Comparison of ENCODE assay signal across 8 cellular contexts in genomic region chr17:44071772-44072171, GRCh38. TPM values are rescaled to one million over a fixed set of nuclear protein-coding genes. Genes with fewer than 3 reads are reported as not detected.
DNase-seq lines count a peak whose midpoint lies in the region; ATAC-seq, FAIRE-seq and TF ChIP-seq lines count a peak whose summit lies in the region.

No MANE protein-coding gene starts in this region.

- H3K9me2 ChIP-seq in HCT116 (ENCODE audit: insufficient read depth): no peaks in the 10 kb centered on the region

- no peak for DNase-seq in A673 (ENCODE audit: low spot score)
- no peak for DNase-seq in HCT116 (ENCODE audit: low read depth, low spot score)
- no peak for DNase-seq in GM12878 (ENCODE audit: low read depth, low spot score)
- DNase-seq in memory B cell (ENCODE audit: low spot score in 2 of 2): no peak
- no peak for DNase-seq in NCI-H1105 treated with DMSO at 0.1 percent for 48 hours (lab: John Stamatoyannopoulos, UW)
- DNase-seq in omental fat pad (ENCODE audit: low spot score): no peak
- no peak for DNase-seq in T-helper 9 cell

- peak overlapping the region; percentile 72 for H3K4me3 Mint-ChIP-seq in memory B cell

- intact Hi-C loops in A673 (cut with micrococcal nuclease; ENCODE audit: unreplicated experiment): no loop called here
- intact Hi-C loops in HCT116 (cut with micrococcal nuclease): no loop called here
- intact Hi-C loops in GM12878 (cut with micrococcal nuclease; ENCODE audit: unreplicated experiment): loop anchor here (5.0 kb wide), 1 partner anchor 41 kb away; no protein-coding TSS in a partner anchor

- H3K4me2 ChIP-seq in HCT116 (ENCODE audit: low read length): peak overlapping the region; percentile 96
- peak overlapping the region; percentile 74 for H3K4me2 ChIP-seq in GM12878 (ENCODE audit: control insufficient read depth, insufficient read depth)

- H3K4me1 Mint-ChIP-seq in memory B cell: peaks cover 20% of the 10 kb centered on the region

- no peaks in the 10 kb centered on the region for H3K9me3 ChIP-seq in A673 (ENCODE audit: low read depth, low read length, poor library complexity, severe bottlenecking)
- no peaks in the 10 kb centered on the region for H3K9me3 ChIP-seq in HCT116 (ENCODE audit: control insufficient read depth in 1 of 2, insufficient read depth in 1 of 2, low read depth in 1 of 2, low read length in 2 of 2)
- no peaks in the 10 kb centered on the region for H3K9me3 ChIP-seq in GM12878 (replicated peaks; ENCODE audit: control insufficient read depth, insufficient read depth, low read length)

- H3K27ac Mint-ChIP-seq in memory B cell: peak overlapping the region; percentile 64

- WGBS in GM12878 (ENCODE audit: insufficient coverage, insufficient replicate concordance, low lambda C conversion rate, missing lambda C conversion rate): 3% methylated on average over 2 of the region's 2 CpGs

- H3K36me3 ChIP-seq in A673 (ENCODE audit: insufficient read depth, low read length, poor library complexity, severe bottlenecking): no peaks in the 10 kb centered on the region
- H3K36me3 ChIP-seq in HCT116 (ENCODE audit: control insufficient read depth in 1 of 2, insufficient read depth in 2 of 2, low read length in 2 of 2): peaks cover 5 to 10% of the 10 kb centered on the region in 2 experiments; a peak in 2 of 4 replicates
- H3K36me3 ChIP-seq in GM12878 (ENCODE audit: control insufficient read depth in 2 of 2, insufficient read depth in 2 of 2, low read length in 1 of 2): peaks cover 3 to 6% of the 10 kb centered on the region in 2 experiments; a peak in 3 of 4 replicates

- H2AFZ ChIP-seq in HCT116 (ENCODE audit: low read depth, low read length, poor library complexity, severe bottlenecking) (no peak overlapping the region), GM12878 (ENCODE audit: control insufficient read depth, low read depth, low read length) (no peak overlapping the region)

- peaks cover 7% of the 10 kb centered on the region for H3K36me3 Mint-ChIP-seq in memory B cell

- no peaks in the 10 kb centered on the region for H3K27me3 Mint-ChIP-seq in memory B cell

- H3K9me3 Mint-ChIP-seq in memory B cell: no peaks in the 10 kb centered on the region

- H3K4me1 ChIP-seq in A673 (ENCODE audit: insufficient read depth, low read length, poor library complexity, severe bottlenecking): peaks cover 3% of the 10 kb centered on the region
- H3K4me1 ChIP-seq in HCT116 (ENCODE audit: control insufficient read depth in 1 of 2, insufficient read depth in 2 of 2, low read length in 2 of 2): peaks cover 17 to 36% of the 10 kb centered on the region in 2 experiments
- 0 out of 2 replicates have a peak, but pooled peaks cover 3% of the 10 kb centered on the region for H3K4me1 ChIP-seq in GM12878 (ENCODE audit: control insufficient read depth, insufficient read depth, low read length)

- H3K27ac ChIP-seq in A673 (ENCODE audit: low read depth, low read length, poor library complexity, severe bottlenecking) (no peak overlapping the region), HCT116 (ENCODE audit: low read depth, low read length) (peak overlapping the region; percentile 88), GM12878 (ENCODE audit: control insufficient read depth, insufficient read depth) (peak overlapping the region; percentile 76; the same call in 1 of the 2 replicates)

- BruUV-seq in A673 (replicated peaks; lab: Mats Ljungman, UMichigan): no TSS peak
- BruUV-seq in HCT116 (replicated peaks; lab: Mats Ljungman, UMichigan): no TSS peak
- BruUV-seq in GM12878 (replicated peaks; lab: Mats Ljungman, UMichigan): no TSS peak

- SMC1A ChIA-PET in GM12878 (lab: Charles Lee; ENCODE audit: uncharacterized antibody, unreplicated experiment): interaction anchor here (1.0 to 1.7 kb wide), 2 partner anchors 37 to 51 kb away, joined by 3 to 5 read pairs; partner anchors contain the start of gene HDAC5

- FAIRE-seq in GM12878 (lab: Jason Lieb, UNC): no peak

- POLR2A ChIA-PET in A673 (lab: Charles Lee; ENCODE audit: low non-redundant PET) (no interaction called here), HCT116 (lab: Charles Lee) (interaction anchor here (0.8 kb wide), 1 partner anchor 12 kb away, joined by 3 read pairs; no protein-coding TSS in a partner anchor), GM12878 (lab: Charles Lee) (interaction anchor here (0.6 to 3.5 kb wide), 3 partner anchors 25 to 150 kb away, joined by 3 to 23 read pairs (median 8); no protein-coding TSS in a partner anchor)

- no peak for TF ChIP-seq POLR2A in HCT116 (IDR thresholded peaks at IDR 0.05; ENCODE audit: borderline replicate concordance, extremely low read depth, insufficient read depth, insufficient read length)
- no peak for TF ChIP-seq POLR2A in GM12878 (IDR thresholded peaks at IDR 0.05; ENCODE audit: low read depth, low read length)

- no peak for ATAC-seq in HCT116
- no peak for ATAC-seq in GM12878
- ATAC-seq in memory B cell (ENCODE audit: low read depth): no peak
- no peak for ATAC-seq in GM21360 (IDR thresholded peaks at IDR 0.05; ENCODE audit: unreplicated experiment)
- ATAC-seq in omental fat pad (ENCODE audit: low FRiP score): no peak

- RAD21 ChIA-PET in HCT116 (lab: Charles Lee; ENCODE audit: low non-redundant PET in 1 of 2, low total read pairs in 2 of 2, uncharacterized antibody in 2 of 2, unreplicated experiment in 2 of 2): no interaction called here
- RAD21 ChIA-PET in GM12878 (lab: Charles Lee; ENCODE audit: unreplicated experiment): interaction anchor here (0.5 to 0.9 kb wide), 3 partner anchors 12 to 51 kb away, joined by 3 to 6 read pairs (median 3); partner anchors contain the start of gene HDAC5

- no peaks in the 10 kb centered on the region for H4K20me1 ChIP-seq in HCT116 (ENCODE audit: insufficient read depth)
- no peaks in the 10 kb centered on the region for H4K20me1 ChIP-seq in GM12878 (ENCODE audit: control insufficient read depth, insufficient read depth)

- CTCF ChIA-PET in A673 (lab: Charles Lee) (no interaction called here), HCT116 (lab: Charles Lee) (no interaction called here), GM12878 (lab: Yijun Ruan, JAX) (interaction anchor here (1.0 to 2.4 kb wide), 4 partner anchors 40 to 144 kb away, joined by 3 to 8 read pairs (median 3); partner anchors contain the start of gene HDAC5)

- H3K79me2 ChIP-seq in HCT116 (ENCODE audit: insufficient read depth, low read length): peaks cover 22% of the 10 kb centered on the region
- peaks cover 15% of the 10 kb centered on the region for H3K79me2 ChIP-seq in GM12878 (ENCODE audit: control insufficient read depth, insufficient read depth, low read length)

- no peak for TF ChIP-seq EP300 in GM12878 (IDR thresholded peaks at IDR 0.05; ENCODE audit: borderline replicate concordance in 1 of 2, control insufficient read depth in 1 of 2, low read depth in 2 of 2, low read length in 2 of 2)

- H3K27me3 ChIP-seq in A673 (replicated peaks; ENCODE audit: insufficient read depth, low read depth, low read length, poor library complexity) (no peaks in the 10 kb centered on the region), HCT116 (ENCODE audit: insufficient read depth, low read length) (no peaks in the 10 kb centered on the region), GM12878 (replicated peaks in 1 of 2; ENCODE audit: control insufficient read depth in 2 of 2, insufficient read depth in 2 of 2, low read length in 1 of 2) (no peaks in the 10 kb centered on the region)

- H3K4me3 ChIP-seq in A673 (ENCODE audit: low read depth, low read length, poor library complexity, severe bottlenecking): peak overlapping the region; percentile 59
- peak overlapping the region; percentile 76 to 81 for H3K4me3 ChIP-seq in HCT116 (replicated peaks in 1 of 2; ENCODE audit: low read depth in 1 of 2, low read length in 2 of 2)
- peak overlapping the region; percentile 91 for H3K4me3 ChIP-seq in GM12878

- in situ Hi-C loops in GM12878 (cut with MboI): no loop called here

- H3K9ac ChIP-seq in HCT116 (ENCODE audit: low read length) (peak overlapping the region; percentile 82), GM12878 (ENCODE audit: control insufficient read depth, insufficient read depth, low read length) (peak overlapping the region; percentile 89)

- TF ChIP-seq RAD21 in HCT116 (IDR thresholded peaks at IDR 0.05; ENCODE audit: low read depth): no peak
- TF ChIP-seq RAD21 in GM12878 (IDR thresholded peaks at IDR 0.05; ENCODE audit: insufficient read depth, low read depth, low read length): no peak

- TF ChIP-seq CTCF in A673 (conservative IDR thresholded peaks at IDR 0.05; ENCODE audit: low read depth, low read length): no peak
- no peak for TF ChIP-seq CTCF in HCT116 (IDR thresholded peaks at IDR 0.05 in 2 of 3, conservative IDR thresholded peaks at IDR 0.05 in 1 of 3; ENCODE audit: borderline replicate concordance in 1 of 3, insufficient read depth in 1 of 3, low read depth in 2 of 3, low read length in 2 of 3)
- TF ChIP-seq CTCF in GM12878 (IDR thresholded peaks at IDR 0.05 in 2 of 3, conservative IDR thresholded peaks at IDR 0.05 in 1 of 3; ENCODE audit: control insufficient read depth in 2 of 3, extremely low read depth in 1 of 3, insufficient read depth in 1 of 3, low read depth in 3 of 3, low read length in 3 of 3): no peak
- no peak for TF ChIP-seq CTCF in omental fat pad (IDR thresholded peaks at IDR 0.05)

RNA-seq across cellular contexts. Expression of gene G6PC3, which starts 1.2 kb away (rescaled TPM):
- 47.0 and 57.9 TPM in 2 replicates for total RNA-seq in A673 (2021)
- total RNA-seq in HCT116 (2021; ENCODE audit: unreplicated experiment): 50.6 TPM
- polyA plus RNA-seq in HCT116 (2012): 67.8 and 69.6 TPM in 2 replicates
- total RNA-seq in GM12878 (2013; cell fraction: nucleolus; rRNA removed): 30.8 and 38.5 TPM in 2 replicates
- 35.8 and 36.8 TPM in 2 replicates for total RNA-seq in GM12878 (2014; rRNA removed)
- total RNA-seq in GM12878 (2014; rRNA removed; fragmentation: Illumina TruSeq; extraction: Trizol): 19.8 and 20.8 TPM in 2 replicates
- total RNA-seq in GM12878 (2021): 49.9 and 51.8 TPM in 2 replicates
- 16.4 TPM for polyA plus RNA-seq in GM12878 (2011; ENCODE audit: low read depth)
- 13.3 and 24.5 TPM in 2 replicates for polyA plus RNA-seq in GM12878 (2011; rRNA removed)
- 48.6 and 72.9 TPM in 2 replicates for polyA plus RNA-seq in GM12878 (2011; cell fraction: cytosol; rRNA removed)
- 22.6 and 24.8 TPM in 2 replicates for polyA plus RNA-seq in GM12878 (2011; cell fraction: nucleus; rRNA removed)
- 35.0 and 49.7 TPM in 2 replicates for polyA plus RNA-seq in GM12878 (2012)
- 20.7 and 49.2 TPM in 2 replicates for polyA plus RNA-seq in GM12878 (2014; fragmentation: Illumina TruSeq; extraction: Trizol)
- polyA plus RNA-seq in GM12878 (2014; fragmentation: Nextera tagmentation; extraction: Ambion mirVana): 10 to 100 TPM; 13.0 to 18.2 TPM
- 69.1 and 71.7 TPM in 2 replicates for polyA plus RNA-seq in GM12878 (2014; rRNA removed)
- 10 to 100 TPM; 81.6 to 93.7 TPM for polyA plus RNA-seq in GM12878 (2016; fragmentation: Nextera tagmentation; extraction: Ambion mirVana)
- polyA minus RNA-seq in GM12878 (2011; rRNA and poly(A)+ RNA removed): 29.5 and 57.0 TPM in 2 replicates
- polyA minus RNA-seq in GM12878 (2011; cell fraction: cytosol; rRNA and poly(A)+ RNA removed): 11.4 and 16.8 TPM in 2 replicates
- polyA minus RNA-seq in GM12878 (2011; cell fraction: nucleus; rRNA and poly(A)+ RNA removed): 18.3 and 33.5 TPM in 2 replicates
- total RNA-seq in omental fat pad: 10 to 100 TPM; 30.1 to 58.3 (median 39.0) TPM

RNA-seq across cellular contexts. Expression of gene LSM12, which starts 5.3 kb away (rescaled TPM):
- total RNA-seq in A673 (2021) (47.5 and 52.5 TPM in 2 replicates), HCT116 (2021; ENCODE audit: unreplicated experiment) (99.6 TPM), GM12878 (2014; rRNA removed) (56.3 and 60.9 TPM in 2 replicates), GM12878 (2014; rRNA removed; fragmentation: Illumina TruSeq; extraction: Trizol) (61.4 and 66.1 TPM in 2 replicates), GM12878 (2021) (74.0 and 75.6 TPM in 2 replicates), omental fat pad (10 to 100 TPM; 24.6 to 52.9 (median 47.4) TPM)
- polyA plus RNA-seq in HCT116 (2012): 44.3 and 45.4 TPM in 2 replicates
- total RNA-seq in GM12878 (2013; cell fraction: nucleolus; rRNA removed): 15.5 and 19.4 TPM in 2 replicates
- 30.4 TPM for polyA plus RNA-seq in GM12878 (2011; ENCODE audit: low read depth)
- polyA plus RNA-seq in GM12878 (2011; rRNA removed) (63.5 and 66.5 TPM in 2 replicates), GM12878 (2014; fragmentation: Illumina TruSeq; extraction: Trizol) (87.8 and 94.6 TPM in 2 replicates), GM12878 (2014; fragmentation: Nextera tagmentation; extraction: Ambion mirVana) (100 to 1,000 TPM in 1 of 2 experiments, 10 to 100 TPM in 1; 51.1 to 206 TPM), GM12878 (2014; rRNA removed) (50.6 and 57.3 TPM in 2 replicates), GM12878 (2016; fragmentation: Nextera tagmentation; extraction: Ambion mirVana) (100 to 1,000 TPM; 131 to 132 TPM)
- polyA plus RNA-seq in GM12878 (2011; cell fraction: cytosol; rRNA removed): 56.2 and 57.3 TPM in 2 replicates
- 21.2 and 23.1 TPM in 2 replicates for polyA plus RNA-seq in GM12878 (2011; cell fraction: nucleus; rRNA removed)
- polyA plus RNA-seq in GM12878 (2012): 36.7 and 44.6 TPM in 2 replicates
- polyA minus RNA-seq in GM12878 (2011; rRNA and poly(A)+ RNA removed): 75.6 and 90.0 TPM in 2 replicates
- polyA minus RNA-seq in GM12878 (2011; cell fraction: cytosol; rRNA and poly(A)+ RNA removed): 29.1 and 33.5 TPM in 2 replicates
- 9.8 and 16.6 TPM in 2 replicates for polyA minus RNA-seq in GM12878 (2011; cell fraction: nucleus; rRNA and poly(A)+ RNA removed)

RNA-seq across cellular contexts. Expression of gene HDAC5, which starts 51.7 kb away (rescaled TPM):
- total RNA-seq in A673 (2021): 16.9 and 27.1 TPM in 2 replicates
- total RNA-seq in HCT116 (2021; ENCODE audit: unreplicated experiment): 32.9 TPM
- 51.0 and 68.2 TPM in 2 replicates for polyA plus RNA-seq in HCT116 (2012)
- 47.3 and 62.5 TPM in 2 replicates for total RNA-seq in GM12878 (2013; cell fraction: nucleolus; rRNA removed)
- 47.1 and 58.0 TPM in 2 replicates for total RNA-seq in GM12878 (2014; rRNA removed)
- total RNA-seq in GM12878 (2014; rRNA removed; fragmentation: Illumina TruSeq; extraction: Trizol): 17.7 and 19.7 TPM in 2 replicates
- total RNA-seq in GM12878 (2021): 45.1 and 49.4 TPM in 2 replicates
- 11.4 TPM for polyA plus RNA-seq in GM12878 (2011; ENCODE audit: low read depth)
- polyA plus RNA-seq in GM12878 (2011; rRNA removed): 12.4 and 24.7 TPM in 2 replicates
- 36.5 and 41.2 TPM in 2 replicates for polyA plus RNA-seq in GM12878 (2011; cell fraction: cytosol; rRNA removed)
- polyA plus RNA-seq in GM12878 (2011; cell fraction: nucleus; rRNA removed): 58.9 and 69.3 TPM in 2 replicates
- polyA plus RNA-seq in GM12878 (2012): 24.2 and 26.0 TPM in 2 replicates
- 6.6 and 19.2 TPM in 2 replicates for polyA plus RNA-seq in GM12878 (2014; fragmentation: Illumina TruSeq; extraction: Trizol)
- 1 to 10 TPM; 1.1 to 2.0 TPM for polyA plus RNA-seq in GM12878 (2014; fragmentation: Nextera tagmentation; extraction: Ambion mirVana)
- 38.9 and 39.3 TPM in 2 replicates for polyA plus RNA-seq in GM12878 (2014; rRNA removed)
- polyA plus RNA-seq in GM12878 (2016; fragmentation: Nextera tagmentation; extraction: Ambion mirVana): 10 to 100 TPM; 30.0 to 34.8 TPM
- 52.7 and 88.1 TPM in 2 replicates for polyA minus RNA-seq in GM12878 (2011; rRNA and poly(A)+ RNA removed)
- polyA minus RNA-seq in GM12878 (2011; cell fraction: cytosol; rRNA and poly(A)+ RNA removed): 29.1 and 31.3 TPM in 2 replicates
- polyA minus RNA-seq in GM12878 (2011; cell fraction: nucleus; rRNA and poly(A)+ RNA removed): 30.7 and 56.7 TPM in 2 replicates
- 10 to 100 TPM; 52.5 to 91.9 (median 62.4) TPM for total RNA-seq in omental fat pad

RNA-seq across cellular contexts. Expression of gene TMEM101, which starts 57.0 kb away (rescaled TPM):
- total RNA-seq in A673 (2021) (12.7 TPM in 2 replicates), HCT116 (2021; ENCODE audit: unreplicated experiment) (43.8 TPM), GM12878 (2014; rRNA removed) (43.8 and 48.7 TPM in 2 replicates), GM12878 (2014; rRNA removed; fragmentation: Illumina TruSeq; extraction: Trizol) (25.0 and 25.3 TPM in 2 replicates), GM12878 (2021) (34.6 and 36.6 TPM in 2 replicates), omental fat pad (10 to 100 TPM; 17.3 to 37.0 (median 26.8) TPM)
- 59.2 and 64.4 TPM in 2 replicates for polyA plus RNA-seq in HCT116 (2012)
- total RNA-seq in GM12878 (2013; cell fraction: nucleolus; rRNA removed): 37.1 and 41.1 TPM in 2 replicates
- polyA plus RNA-seq in GM12878 (2011; ENCODE audit: low read depth): 18.4 TPM
- polyA plus RNA-seq in GM12878 (2011; rRNA removed) (19.9 and 27.8 TPM in 2 replicates), GM12878 (2014; fragmentation: Illumina TruSeq; extraction: Trizol) (14.7 and 18.4 TPM in 2 replicates), GM12878 (2014; fragmentation: Nextera tagmentation; extraction: Ambion mirVana) (10 to 100 TPM; 70.0 to 72.5 TPM), GM12878 (2014; rRNA removed) (39.2 and 47.3 TPM in 2 replicates), GM12878 (2016; fragmentation: Nextera tagmentation; extraction: Ambion mirVana) (10 to 100 TPM; 30.1 to 35.2 TPM)
- 44.0 and 54.5 TPM in 2 replicates for polyA plus RNA-seq in GM12878 (2011; cell fraction: cytosol; rRNA removed)
- polyA plus RNA-seq in GM12878 (2011; cell fraction: nucleus; rRNA removed): 21.5 and 23.8 TPM in 2 replicates
- 39.7 and 39.9 TPM in 2 replicates for polyA plus RNA-seq in GM12878 (2012)
- 36.9 and 62.2 TPM in 2 replicates for polyA minus RNA-seq in GM12878 (2011; rRNA and poly(A)+ RNA removed)
- 14.7 and 14.9 TPM in 2 replicates for polyA minus RNA-seq in GM12878 (2011; cell fraction: cytosol; rRNA and poly(A)+ RNA removed)
- polyA minus RNA-seq in GM12878 (2011; cell fraction: nucleus; rRNA and poly(A)+ RNA removed): 11.1 and 14.8 TPM in 2 replicates
